In the genomic region with DNA sequence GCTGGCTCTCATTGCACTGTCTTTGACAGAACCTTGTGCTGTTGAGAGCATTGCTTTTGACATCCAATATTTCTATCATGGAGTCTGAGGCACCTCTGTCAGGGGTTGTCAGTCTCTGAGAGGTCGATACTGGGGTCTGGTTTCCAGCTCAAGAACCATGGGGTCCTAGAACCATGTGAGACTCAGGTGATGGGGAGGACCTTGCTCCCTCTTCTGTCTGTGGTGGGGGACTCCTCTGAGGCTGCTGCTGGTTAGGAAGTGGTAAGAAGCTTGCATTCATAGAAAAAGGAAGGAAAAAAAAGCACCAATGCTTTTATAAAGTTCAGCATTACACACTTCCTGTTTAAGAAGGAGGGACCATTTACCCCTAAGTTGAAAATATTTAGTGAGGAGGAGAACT, we compare ENCODE assay signal across 10 cellular contexts.
DNase-seq lines count a peak whose midpoint lies in the region; ATAC-seq and TF ChIP-seq lines count a peak whose summit lies in the region.
"Had no signal": no experiment of that assay in that cellular context is flagged by ENCODE, and none has a peak within 500 bp of the region (broad histone marks: within the 10 kb centered on the region; RNA-seq: fewer than 3 reads in every experiment).

No MANE protein-coding gene starts in this region.

- peak overlapping the region; percentile 93 to 95 for H3K27ac Mint-ChIP-seq in T-cell
- H3K27ac Mint-ChIP-seq in activated naive CD4-positive, alpha-beta T cell treated with anti-CD3 and anti-CD28 coated beads, Interleukin-2, amount 50 U/mL, for 72 hours: peak overlapping the region; percentile 26 to 77
- peak overlapping the region; percentile 90 for H3K27ac Mint-ChIP-seq in stimulated activated effector memory CD8-positive, alpha-beta T cell treated with anti-CD3 and anti-CD28 coated beads, Interleukin-12 subunit alpha, Interleukin-12 subunit beta, amount 100 ng/mL, for 72 hours

- H3K4me1 Mint-ChIP-seq in T-cell: peaks cover 95 to 97% (median 97%) of the 10 kb centered on the region in 3 donors
- peaks cover 76% of the 10 kb centered on the region for H3K4me1 Mint-ChIP-seq in stimulated activated effector memory CD8-positive, alpha-beta T cell treated with anti-CD3 and anti-CD28 coated beads, Interleukin-12 subunit alpha, Interleukin-12 subunit beta, amount 100 ng/mL, for 72 hours

- no peak overlapping the region for H3K27ac ChIP-seq in RWPE1

- H3K27me3 Mint-ChIP-seq in T-cell: no peaks in the 10 kb centered on the region

- no peaks in the 10 kb centered on the region for H3K36me3 Mint-ChIP-seq in T-cell
- H3K36me3 Mint-ChIP-seq in activated naive CD4-positive, alpha-beta T cell treated with anti-CD3 and anti-CD28 coated beads, Interleukin-2, amount 50 U/mL, for 72 hours: peaks cover 31 to 45% of the 10 kb centered on the region in 2 donors
- H3K36me3 Mint-ChIP-seq in stimulated activated effector memory CD8-positive, alpha-beta T cell treated with anti-CD3 and anti-CD28 coated beads, Interleukin-12 subunit alpha, Interleukin-12 subunit beta, amount 100 ng/mL, for 72 hours: no peaks in the 10 kb centered on the region

- H3K9me3 Mint-ChIP-seq in T-cell: peaks cover 0 to 1% (median 0%) of the 10 kb centered on the region in 3 donors
- H3K9me3 Mint-ChIP-seq in activated naive CD4-positive, alpha-beta T cell treated with anti-CD3 and anti-CD28 coated beads, Interleukin-2, amount 50 U/mL, for 72 hours: peaks cover 8 to 15% of the 10 kb centered on the region in 2 donors
- H3K9me3 Mint-ChIP-seq in stimulated activated effector memory CD8-positive, alpha-beta T cell treated with anti-CD3 and anti-CD28 coated beads, Interleukin-12 subunit alpha, Interleukin-12 subunit beta, amount 100 ng/mL, for 72 hours: no peaks in the 10 kb centered on the region

- peak overlapping the region; percentile 1 to 77 (median 42) for H3K4me3 Mint-ChIP-seq in T-cell
- H3K4me3 Mint-ChIP-seq in stimulated activated effector memory CD8-positive, alpha-beta T cell treated with anti-CD3 and anti-CD28 coated beads, Interleukin-12 subunit alpha, Interleukin-12 subunit beta, amount 100 ng/mL, for 72 hours: peak overlapping the region; percentile 50

- POLR2A ChIA-PET in T-cell (lab: Charles Lee) (interaction anchor here (0.6 to 2.3 kb wide), 30 partner anchors 11 to 1459 kb away, joined by 3 to 32 read pairs (median 4); partner anchors contain the start of gene CD44 (in 1 of the 2)), RWPE1 (lab: Yijun Ruan, JAX; ENCODE audit: low non-redundant PET) (no interaction called here)

- ATAC-seq in T-cell (replicated peaks in 1 of 4): peak; percentile 67 to 72 (median 70)
- peak in 1 of 2 donors; percentile 14 for ATAC-seq in activated naive CD4-positive, alpha-beta T cell treated with anti-CD3 and anti-CD28 coated beads, Interleukin-2, amount 50 U/mL, for 72 hours
- peak; percentile 46 for ATAC-seq in stimulated activated effector memory CD8-positive, alpha-beta T cell treated with anti-CD3 and anti-CD28 coated beads, Interleukin-12 subunit alpha, Interleukin-12 subunit beta, amount 100 ng/mL, for 72 hours
- ATAC-seq: left ventricle myocardium superior had no signal

- TF ChIP-seq CTCF in RWPE1 (conservative IDR thresholded peaks at IDR 0.05; ENCODE audit: low read depth): no peak

- CTCF ChIA-PET in T-cell (lab: Charles Lee) (interaction anchor here (0.5 to 2.0 kb wide), 19 partner anchors 10 to 200 kb away, joined by 3 to 8 read pairs (median 5); partner anchors contain the start of gene CD44 (in 1 of the 2)), RWPE1 (lab: Yijun Ruan, JAX) (no interaction called here)

- peak; percentile 25 for DNase-seq in activated T-cell treated with anti-CD3 and anti-CD28 coated beads for 1 hour (ENCODE audit: low read depth)
- DNase-seq in activated T-cell treated with anti-CD3 and anti-CD28 coated beads for 4 hours: no peak
- peak in 33 of 34 experiments; percentile 29 to 75 (median 58) for DNase-seq in T-cell
- DNase-seq in activated naive CD4-positive, alpha-beta T cell treated with anti-CD3 and anti-CD28 coated beads, Interleukin-2, amount 50 U/mL, for 72 hours (ENCODE audit: low spot score in 2 of 2): no peak
- DNase-seq in stimulated activated effector memory CD8-positive, alpha-beta T cell treated with anti-CD3 and anti-CD28 coated beads, Interleukin-12 subunit alpha, Interleukin-12 subunit beta, amount 100 ng/mL, for 72 hours (ENCODE audit: low spot score in 2 of 2): no peak
- no peak for DNase-seq in pons (ENCODE audit: low spot score)
- DNase-seq in RWPE1 (ENCODE audit: low spot score): no peak
- DNase-seq in epidermal melanocyte (ENCODE audit: insufficient read length, low spot score): no peak
- DNase-seq: left ventricle myocardium superior, NCI-H446 treated with DMSO at 0.1 percent for 48 hours had no signal

Comparison
In these comparisons a context has a peak if more than half of its experiments do, and no peak if none do; other contexts are left out.
1. DNase-seq: peak in activated T-cell treated with anti-CD3 and anti-CD28 coated beads for 1 hour (single experiment) and T-cell (33 of 34); none in activated T-cell treated with anti-CD3 and anti-CD28 coated beads for 4 hours (single experiment), activated naive CD4-positive, alpha-beta T cell treated with anti-CD3 and anti-CD28 coated beads, Interleukin-2, amount 50 U/mL, for 72 hours (0 of 2), stimulated activated effector memory CD8-positive, alpha-beta T cell treated with anti-CD3 and anti-CD28 coated beads, Interleukin-12 subunit alpha, Interleukin-12 subunit beta, amount 100 ng/mL, for 72 hours (0 of 2), pons (single experiment), RWPE1 (single experiment) and epidermal melanocyte (single experiment).
2. Peak in every context shown above with its lines, with median percentiles within 50 percentile points of each other: H3K27ac Mint-ChIP-seq.